In the genomic region with DNA sequence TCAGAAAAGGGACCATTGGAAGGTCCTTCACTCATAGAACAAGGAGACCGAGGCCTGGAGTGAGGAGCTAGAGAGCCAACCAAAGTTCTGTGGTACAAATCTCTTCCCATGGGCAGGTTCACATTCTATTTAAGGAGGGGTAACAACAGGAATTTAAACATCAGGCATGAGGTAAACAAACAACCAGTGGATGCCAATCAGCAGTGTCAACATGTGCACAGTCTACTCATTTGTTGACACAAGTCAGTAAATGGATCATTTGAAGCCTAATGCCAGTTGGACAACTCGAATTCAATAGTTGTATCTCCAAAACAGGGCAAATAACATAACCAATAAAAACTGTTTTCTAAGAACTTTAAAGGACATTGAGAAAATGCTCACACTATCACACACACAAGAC, we compare ENCODE assay signal across 34 cellular contexts. TPM values are rescaled to one million over a fixed set of nuclear protein-coding genes. Genes with fewer than 3 reads are reported as not detected.
DNase-seq lines count a peak whose midpoint lies in the region; ATAC-seq and TF ChIP-seq lines count a peak whose summit lies in the region.
"Had no signal": no experiment of that assay in that cellular context is flagged by ENCODE, and none has a peak within 500 bp of the region (broad histone marks: within the 10 kb centered on the region; RNA-seq: fewer than 3 reads in every experiment).

No MANE protein-coding gene starts in this region.

- H3K9ac ChIP-seq in DND-41 (ENCODE audit: low read depth, low read length) (no peak overlapping the region), liver (ENCODE audit: low read depth in 1 of 2, low read length in 2 of 2) (no peak overlapping the region)

- H3K4me3 ChIP-seq in DND-41 (ENCODE audit: low read depth in 1 of 2, low read length in 2 of 2) (no peak overlapping the region), RWPE2 (ENCODE audit: severe bottlenecking) (no peak overlapping the region), liver (ENCODE audit: low read depth in 1 of 3, low read length in 3 of 3) (no peak overlapping the region)
- H3K4me3 ChIP-seq: body of pancreas, gastrocnemius medialis, lung, mucosa of descending colon, Peyer's patch, tibial nerve had no signal

- H3K4me1 ChIP-seq in DND-41 (ENCODE audit: insufficient read depth, low read length) (peaks cover 48% of the 10 kb centered on the region), RWPE2 (ENCODE audit: insufficient read depth, poor library complexity, severe bottlenecking) (no peaks in the 10 kb centered on the region), liver (ENCODE audit: control insufficient read depth in 4 of 4, insufficient read depth in 4 of 4, low read length in 3 of 4) (peaks cover 2 to 17% (median 10%) of the 10 kb centered on the region in 4 donors)

- H4K20me1 ChIP-seq in DND-41 (ENCODE audit: insufficient read depth, low read length) = no peaks in the 10 kb centered on the region

- no peak overlapping the region for H2AFZ ChIP-seq in DND-41 (ENCODE audit: low read depth, low read length)

- H3K4me2 ChIP-seq in DND-41 (ENCODE audit: insufficient read depth, low read length) = no peak overlapping the region

- H3K79me2 ChIP-seq in DND-41 (ENCODE audit: insufficient read depth, low read length) = no peaks in the 10 kb centered on the region

- DNase-seq in NCI-H2029 (lab: John Stamatoyannopoulos, UW) (peak; percentile 15), NCI-H2029 treated with DMSO at 0.1 percent for 48 hours (lab: John Stamatoyannopoulos, UW) (no peak), DND-41 (no peak), RWPE2 (ENCODE audit: low spot score) (no peak), middle frontal gyrus (ENCODE audit: extremely low spot score, low spot score) (no peak)
- DNase-seq: activated CD4-positive, alpha-beta T cell treated with anti-CD3 and anti-CD28 coated beads, Interleukin-2, amount 10 ng/mL, durations not matched to agents 24 days and 14 days; activated CD8-positive, alpha-beta memory T cell treated with anti-CD3 and anti-CD28 coated beads, Interleukin-2, amount 10 ng/mL, durations not matched to agents 7 days and 5 days; activated naive CD4-positive, alpha-beta T cell treated with anti-CD3 and anti-CD28 coated beads, Interleukin-2, amount 10 ng/mL, durations not matched to agents 7 days and 5 days; activated T-cell treated with anti-CD3 and anti-CD28 coated beads, Interleukin-2, amount 50 U/mL, for 48 hours; AML-193; body of pancreas; CD4-positive, alpha-beta memory T cell; cerebellar nuclear complex; dermis blood vessel endothelial cell; gastrocnemius medialis; HCEC 1CT; kidney glomerular epithelial cell; mucosa of descending colon; NCI-H1048; NCI-H1694 treated with DMSO at 0.1 percent for 48 hours; NCI-H524; occipital lobe; Peyer's patch; SIG-M5; stimulated activated CD4-positive, alpha-beta T cell treated with anti-CD3 and anti-CD28 coated beads, Interleukin-15, amount 100 ng/mL, for 24 hours; stimulated activated CD4-positive, alpha-beta T cell treated with anti-CD3 and anti-CD28 coated beads, Interleukin-4, amount 100 ng/mL, for 4 hours; T-helper 9 cell; WERI-Rb-1 had no signal

- H3K27ac ChIP-seq in DND-41 (ENCODE audit: low read length) (peak overlapping the region; percentile 6), RWPE2 (ENCODE audit: poor library complexity, severe bottlenecking) (no peak overlapping the region), liver (ENCODE audit: low read depth in 1 of 2, low read length in 2 of 2) (no peak overlapping the region)
- H3K27ac ChIP-seq: body of pancreas, gastrocnemius medialis, Peyer's patch, tibial nerve, WERI-Rb-1 had no signal

- TF ChIP-seq CTCF in DND-41 (IDR thresholded peaks at IDR 0.05; ENCODE audit: borderline replicate concordance, extremely low read depth, low read length, poor library complexity, severe bottlenecking) (no peak), RWPE2 (IDR thresholded peaks at IDR 0.05; ENCODE audit: poor library complexity, severe bottlenecking) (no peak), liver (IDR thresholded peaks at IDR 0.05; ENCODE audit: low read depth, low read length, missing input control) (peak; percentile 2)

- no peaks in the 10 kb centered on the region for H3K27me3 ChIP-seq in DND-41 (ENCODE audit: insufficient read depth, low read length, poor library complexity)
- H3K27me3 ChIP-seq in RWPE2 (ENCODE audit: insufficient read depth, poor library complexity, severe bottlenecking) = no peaks in the 10 kb centered on the region
- no peaks in the 10 kb centered on the region for H3K27me3 ChIP-seq in liver (ENCODE audit: control insufficient read depth in 4 of 4, insufficient read depth in 4 of 4, low read length in 3 of 4)
- H3K27me3 ChIP-seq: body of pancreas, gastrocnemius medialis, Peyer's patch, tibial nerve had no signal

- H3K9me3 ChIP-seq in DND-41 (ENCODE audit: insufficient read depth, low read length, severe bottlenecking) (no peaks in the 10 kb centered on the region), RWPE2 (ENCODE audit: severe bottlenecking) (no peaks in the 10 kb centered on the region), liver (ENCODE audit: control insufficient read depth in 4 of 4, low read length in 3 of 4) (no peaks in the 10 kb centered on the region)
- H3K9me3 ChIP-seq: body of pancreas, gastrocnemius medialis, mucosa of descending colon, Peyer's patch, tibial nerve had no signal

- H3K36me3 ChIP-seq in DND-41 (ENCODE audit: insufficient read depth, low read length) = no peaks in the 10 kb centered on the region
- H3K36me3 ChIP-seq in RWPE2 (ENCODE audit: low read depth) = no peaks in the 10 kb centered on the region
- no peaks in the 10 kb centered on the region for H3K36me3 ChIP-seq in liver (ENCODE audit: control insufficient read depth in 4 of 4, insufficient read depth in 3 of 4, low read depth in 1 of 4, low read length in 3 of 4)
- H3K36me3 ChIP-seq: gastrocnemius medialis, Peyer's patch, tibial nerve, WERI-Rb-1 had no signal

- ATAC-seq in DND-41 (ENCODE audit: insufficient read depth, low read depth) = no peak
- ATAC-seq in RWPE2 (ENCODE audit: low read depth) = peak; percentile 31; the same call in 1 of the 3 replicates
- ATAC-seq in GM19324 (IDR thresholded peaks at IDR 0.05; ENCODE audit: low FRiP score, unreplicated experiment) = no peak
- ATAC-seq in HG02870 (IDR thresholded peaks at IDR 0.05; ENCODE audit: unreplicated experiment) = no peak
- ATAC-seq: activated CD8-positive, alpha-beta memory T cell treated with anti-CD3 and anti-CD28 coated beads, Interleukin-2, amount 10 ng/mL, durations not matched to agents 7 days and 5 days; body of pancreas; gastrocnemius medialis; mucosa of descending colon; natural killer cell treated with Interleukin-12 subunit alpha and Interleukin-12 subunit beta and Interleukin-15 and Interleukin-18, amount 100 ng/mL, for 72 hours had no signal

- WGBS in liver = 64% methylated on average over 2 of the region's 2 CpGs

- no peak for TF ChIP-seq RAD21 in liver (IDR thresholded peaks at IDR 0.05)

TF ChIP-seq in liver, 16 proteins besides CTCF, POLR2A, EP300 and RAD21 (continues in another document):
- TF ChIP-seq NR2F2 (IDR thresholded peaks at IDR 0.05) (no peak), TAF1 (conservative IDR thresholded peaks at IDR 0.05) (no peak), HNF4A (conservative IDR thresholded peaks at IDR 0.05) (peak in 1 of 2 donors; percentile 18), FOXA1 (IDR thresholded peaks at IDR 0.05) (peak; percentile 45), HNF4G (IDR thresholded peaks at IDR 0.05) (no peak), SP1 (IDR thresholded peaks at IDR 0.05) (no peak)
- TF ChIP-seq, protein P1, sequence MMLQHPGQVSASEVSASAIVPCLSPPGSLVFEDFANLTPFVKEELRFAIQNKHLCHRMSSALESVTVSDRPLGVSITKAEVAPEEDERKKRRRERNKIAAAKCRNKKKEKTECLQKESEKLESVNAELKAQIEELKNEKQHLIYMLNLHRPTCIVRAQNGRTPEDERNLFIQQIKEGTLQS (IDR thresholded peaks at IDR 0.05) = no peak
- TF ChIP-seq, protein P2, sequence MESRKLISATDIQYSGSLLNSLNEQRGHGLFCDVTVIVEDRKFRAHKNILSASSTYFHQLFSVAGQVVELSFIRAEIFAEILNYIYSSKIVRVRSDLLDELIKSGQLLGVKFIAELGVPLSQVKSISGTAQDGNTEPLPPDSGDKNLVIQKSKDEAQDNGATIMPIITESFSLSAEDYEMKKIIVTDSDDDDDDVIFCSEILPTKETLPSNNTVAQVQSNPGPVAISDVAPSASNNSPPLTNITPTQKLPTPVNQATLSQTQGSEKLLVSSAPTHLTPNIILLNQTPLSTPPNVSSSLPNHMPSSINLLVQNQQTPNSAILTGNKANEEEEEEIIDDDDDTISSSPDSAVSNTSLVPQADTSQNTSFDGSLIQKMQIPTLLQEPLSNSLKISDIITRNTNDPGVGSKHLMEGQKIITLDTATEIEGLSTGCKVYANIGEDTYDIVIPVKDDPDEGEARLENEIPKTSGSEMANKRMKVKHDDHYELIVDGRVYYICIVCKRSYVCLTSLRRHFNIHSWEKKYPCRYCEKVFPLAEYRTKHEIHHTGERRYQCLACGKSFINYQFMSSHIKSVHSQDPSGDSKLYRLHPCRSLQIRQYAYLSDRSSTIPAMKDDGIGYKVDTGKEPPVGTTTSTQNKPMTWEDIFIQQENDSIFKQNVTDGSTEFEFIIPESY (IDR thresholded peaks at IDR 0.05) = no peak
- TF ChIP-seq, protein P3, sequence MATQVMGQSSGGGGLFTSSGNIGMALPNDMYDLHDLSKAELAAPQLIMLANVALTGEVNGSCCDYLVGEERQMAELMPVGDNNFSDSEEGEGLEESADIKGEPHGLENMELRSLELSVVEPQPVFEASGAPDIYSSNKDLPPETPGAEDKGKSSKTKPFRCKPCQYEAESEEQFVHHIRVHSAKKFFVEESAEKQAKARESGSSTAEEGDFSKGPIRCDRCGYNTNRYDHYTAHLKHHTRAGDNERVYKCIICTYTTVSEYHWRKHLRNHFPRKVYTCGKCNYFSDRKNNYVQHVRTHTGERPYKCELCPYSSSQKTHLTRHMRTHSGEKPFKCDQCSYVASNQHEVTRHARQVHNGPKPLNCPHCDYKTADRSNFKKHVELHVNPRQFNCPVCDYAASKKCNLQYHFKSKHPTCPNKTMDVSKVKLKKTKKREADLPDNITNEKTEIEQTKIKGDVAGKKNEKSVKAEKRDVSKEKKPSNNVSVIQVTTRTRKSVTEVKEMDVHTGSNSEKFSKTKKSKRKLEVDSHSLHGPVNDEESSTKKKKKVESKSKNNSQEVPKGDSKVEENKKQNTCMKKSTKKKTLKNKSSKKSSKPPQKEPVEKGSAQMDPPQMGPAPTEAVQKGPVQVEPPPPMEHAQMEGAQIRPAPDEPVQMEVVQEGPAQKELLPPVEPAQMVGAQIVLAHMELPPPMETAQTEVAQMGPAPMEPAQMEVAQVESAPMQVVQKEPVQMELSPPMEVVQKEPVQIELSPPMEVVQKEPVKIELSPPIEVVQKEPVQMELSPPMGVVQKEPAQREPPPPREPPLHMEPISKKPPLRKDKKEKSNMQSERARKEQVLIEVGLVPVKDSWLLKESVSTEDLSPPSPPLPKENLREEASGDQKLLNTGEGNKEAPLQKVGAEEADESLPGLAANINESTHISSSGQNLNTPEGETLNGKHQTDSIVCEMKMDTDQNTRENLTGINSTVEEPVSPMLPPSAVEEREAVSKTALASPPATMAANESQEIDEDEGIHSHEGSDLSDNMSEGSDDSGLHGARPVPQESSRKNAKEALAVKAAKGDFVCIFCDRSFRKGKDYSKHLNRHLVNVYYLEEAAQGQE (IDR thresholded peaks at IDR 0.05) = no peak

RNA-seq across cellular contexts. Expression of a gene that starts 6.3 kb away (rescaled TPM):
- 10 to 100 TPM in 1 of 2 donors, 1 to 10 TPM in 1; 9.6 to 31.3 TPM for total RNA-seq in liver
- 10 to 100 TPM in 1 of 2 donors, 1 to 10 TPM in 1; 5.4 to 11.5 TPM for polyA plus RNA-seq in liver
